In the genomic region with DNA sequence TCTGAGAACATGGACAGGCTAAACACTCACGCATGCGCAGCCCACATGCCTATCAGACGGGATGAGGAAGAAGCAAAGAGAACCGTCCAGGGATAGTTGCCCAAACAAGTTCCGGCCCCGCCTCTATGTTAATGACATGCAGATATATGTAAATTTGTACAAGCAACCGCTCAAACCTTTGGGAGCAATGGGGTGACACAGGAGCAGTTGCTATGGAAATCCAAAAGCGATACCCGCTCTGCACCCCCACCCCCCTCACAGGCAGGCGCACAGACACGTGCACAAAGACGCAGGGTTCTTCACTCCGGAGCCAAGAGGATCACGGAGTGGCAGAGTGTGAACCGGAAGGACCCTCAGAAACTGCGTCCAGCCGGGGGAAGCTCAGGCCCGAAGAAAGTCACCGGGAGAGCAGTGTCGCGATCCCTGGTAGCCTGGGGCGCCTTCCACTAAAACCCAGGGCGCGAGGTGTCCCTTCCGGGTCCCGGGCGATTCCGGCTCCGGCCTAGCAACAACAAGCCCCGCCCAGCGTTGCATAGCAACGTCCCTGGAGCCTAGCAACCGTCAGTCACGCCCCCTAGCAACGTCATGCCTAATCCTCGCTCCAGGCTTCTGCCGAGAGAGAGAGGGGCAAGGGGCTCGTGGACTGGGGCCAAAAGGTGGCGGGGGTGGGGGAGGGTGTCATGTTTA, we compare ENCODE assay signal across 8 cellular contexts. TPM values are rescaled to one million over a fixed set of nuclear protein-coding genes. Genes with fewer than 3 reads are reported as not detected.
A peak's percentile ranks its signal among the peaks of the same experiment; 100 is the strongest.
DNase-seq lines count a peak whose midpoint lies in the region; ATAC-seq and TF ChIP-seq lines count a peak whose summit lies in the region.

No MANE protein-coding gene starts in this region.

- H3K36me3 Mint-ChIP-seq in activated naive CD4-positive, alpha-beta T cell treated with anti-CD3 and anti-CD28 coated beads, Interleukin-2, amount 10 ng/mL, durations not matched to agents 7 days and 5 days = no peaks in the 10 kb centered on the region

- peaks cover 9% of the 10 kb centered on the region for H3K4me1 ChIP-seq in KMS-11 (ENCODE audit: low read depth, poor library complexity, severe bottlenecking)

- no peaks in the 10 kb centered on the region for H3K27me3 ChIP-seq in KMS-11 (ENCODE audit: insufficient read depth, low read depth)

- H3K4me1 Mint-ChIP-seq in activated naive CD4-positive, alpha-beta T cell treated with anti-CD3 and anti-CD28 coated beads, Interleukin-2, amount 10 ng/mL, durations not matched to agents 7 days and 5 days = peaks cover 13% of the 10 kb centered on the region

- H2AFZ ChIP-seq in KMS-11 (ENCODE audit: low read depth) = peak overlapping the region; percentile 95

- no peak for TF ChIP-seq CTCF in KMS-11 (conservative IDR thresholded peaks at IDR 0.05; ENCODE audit: low read depth, low read length)

- H3K4me3 Mint-ChIP-seq in activated naive CD4-positive, alpha-beta T cell treated with anti-CD3 and anti-CD28 coated beads, Interleukin-2, amount 10 ng/mL, durations not matched to agents 7 days and 5 days = peak overlapping the region; percentile 83

- CTCF ChIA-PET in activated naive CD4-positive, alpha-beta T cell treated with anti-CD3 and anti-CD28 coated beads, Interleukin-2, amount 10 ng/mL, durations not matched to agents 7 days and 5 days (lab: Charles Lee) = interaction anchor here (0.5 to 4.6 kb wide), 31 partner anchors 10 to 239 kb away, joined by 3 to 48 read pairs (median 5); a partner anchor contains a TSS

- peak; percentile 56 for ATAC-seq in GM21717 (IDR thresholded peaks at IDR 0.05; ENCODE audit: unreplicated experiment)

- no peaks in the 10 kb centered on the region for H3K9me3 Mint-ChIP-seq in activated naive CD4-positive, alpha-beta T cell treated with anti-CD3 and anti-CD28 coated beads, Interleukin-2, amount 10 ng/mL, durations not matched to agents 7 days and 5 days

- peak overlapping the region; percentile 86 for H3K4me3 ChIP-seq in KMS-11 (IDR thresholded peaks at IDR 0.05; ENCODE audit: insufficient read depth, low read depth, low read length)

- peak overlapping the region; percentile 94 for H3K9ac ChIP-seq in KMS-11

- no peaks in the 10 kb centered on the region for H4K20me1 ChIP-seq in KMS-11 (ENCODE audit: insufficient read depth)

- no peaks in the 10 kb centered on the region for H3K79me2 ChIP-seq in KMS-11 (ENCODE audit: insufficient read depth, low read depth)

- peak overlapping the region; percentile 88 for H3K27ac ChIP-seq in KMS-11

- DNase-seq in DMS153 (lab: John Stamatoyannopoulos, UW) = peak; percentile 84
- DNase-seq in SK-N-DZ (ENCODE audit: low spot score) = peak; percentile 83
- peak; percentile 95 for DNase-seq in activated naive CD4-positive, alpha-beta T cell treated with anti-CD3 and anti-CD28 coated beads, Interleukin-2, amount 10 ng/mL, durations not matched to agents 7 days and 5 days
- peak; percentile 96 for DNase-seq in globus pallidus (ENCODE audit: low spot score)
- peak in 55 of 56 donors; percentile 61 to 96 (median 91) for DNase-seq in nucleus accumbens (lab: John Stamatoyannopoulos, UW)
- DNase-seq in superior temporal gyrus (ENCODE audit: extremely low spot score) = peak; percentile 97

- H3K27ac Mint-ChIP-seq in activated naive CD4-positive, alpha-beta T cell treated with anti-CD3 and anti-CD28 coated beads, Interleukin-2, amount 10 ng/mL, durations not matched to agents 7 days and 5 days = peak overlapping the region; percentile 75

- peak overlapping the region; percentile 96 for H3K4me2 ChIP-seq in KMS-11

- H3K27me3 Mint-ChIP-seq in activated naive CD4-positive, alpha-beta T cell treated with anti-CD3 and anti-CD28 coated beads, Interleukin-2, amount 10 ng/mL, durations not matched to agents 7 days and 5 days = peaks cover 51% of the 10 kb centered on the region

- H3K36me3 ChIP-seq in KMS-11 (ENCODE audit: insufficient read depth) = no peaks in the 10 kb centered on the region

RNA-seq across cellular contexts. Expression of a gene that starts 24.1 kb away (rescaled TPM):
- polyA plus RNA-seq in SK-N-DZ (2014; cell fraction: cytosol; rRNA removed) = 4.5 and 6.9 TPM in 2 replicates
- polyA plus RNA-seq in SK-N-DZ (2014; cell fraction: nucleus; rRNA removed) = 15.5 and 24.3 TPM in 2 replicates

RNA-seq across cellular contexts. Expression of a gene that starts 27.5 kb away (rescaled TPM):
- 0.03 TPM in 1 of 2 replicates, not detected in the other for polyA plus RNA-seq in SK-N-DZ (2014; cell fraction: cytosol; rRNA removed)
- polyA plus RNA-seq in SK-N-DZ (2014; cell fraction: nucleus; rRNA removed) = not detected in 2 replicates

Comparison
In these comparisons a context has a peak if more than half of its experiments do, and no peak if none do; other contexts are left out.
1. Peak in every context shown above with its lines: DNase-seq, ATAC-seq, H3K4me3 ChIP-seq and H3K27ac ChIP-seq.